15 cellular contexts compared by ENCODE assay signal in the genomic region with DNA sequence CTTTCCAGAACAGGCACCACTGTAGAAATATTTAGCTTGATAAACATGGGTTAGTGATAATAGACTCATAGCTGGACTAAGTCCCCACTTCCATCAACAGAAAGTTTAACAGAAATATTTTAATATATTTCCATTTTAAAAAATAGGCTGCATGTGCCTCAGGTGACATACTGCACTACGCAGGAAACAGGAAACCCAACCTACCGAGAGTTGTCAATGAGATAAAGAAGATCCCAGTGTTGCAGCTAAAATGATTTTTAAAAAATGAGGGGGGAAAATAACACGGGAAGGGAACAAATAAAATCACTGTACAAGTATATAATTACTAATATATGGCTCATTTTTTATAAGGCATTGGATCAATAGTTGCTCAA.
DNase-seq lines count a peak whose midpoint lies in the region; ATAC-seq and TF ChIP-seq lines count a peak whose summit lies in the region.
"Had no signal": no experiment of that assay in that cellular context is flagged by ENCODE, and none has a peak within 500 bp of the region (broad histone marks: within the 10 kb centered on the region; RNA-seq: fewer than 3 reads in every experiment).

No MANE protein-coding gene starts in this region.

- no peaks in the 10 kb centered on the region for H4K20me1 ChIP-seq in smooth muscle cell (ENCODE audit: low read depth)

- H2BK5ac ChIP-seq in mesendoderm (ENCODE audit: low read length): no peak overlapping the region

- H3K27me3 Mint-ChIP-seq in activated CD4-positive, alpha-beta T cell treated with anti-CD3 and anti-CD28 coated beads, Interleukin-2, amount 10 ng/mL, durations not matched to agents 7 days and 5 days: no peaks in the 10 kb centered on the region
- no peaks in the 10 kb centered on the region for H3K27me3 Mint-ChIP-seq in activated naive CD8-positive, alpha-beta T cell treated with anti-CD3 and anti-CD28 coated beads, Interleukin-2, amount 50 U/mL, for 24 hours

- no peaks in the 10 kb centered on the region for H3K9me3 ChIP-seq in smooth muscle cell (replicated peaks; ENCODE audit: low read depth)
- H3K9me3 ChIP-seq: A549 had no signal

- H4K8ac ChIP-seq in mesendoderm (ENCODE audit: low read depth, low read length): no peak overlapping the region

- H3K4me1 Mint-ChIP-seq in activated CD4-positive, alpha-beta T cell treated with anti-CD3 and anti-CD28 coated beads, Interleukin-2, amount 10 ng/mL, durations not matched to agents 7 days and 5 days: peaks cover 40% of the 10 kb centered on the region
- peaks cover 25% of the 10 kb centered on the region for H3K4me1 Mint-ChIP-seq in activated naive CD8-positive, alpha-beta T cell treated with anti-CD3 and anti-CD28 coated beads, Interleukin-2, amount 50 U/mL, for 24 hours

- no peak overlapping the region for H3K56ac ChIP-seq in mesendoderm (ENCODE audit: low read length)

- POLR2A ChIA-PET in activated CD4-positive, alpha-beta T cell treated with anti-CD3 and anti-CD28 coated beads, Interleukin-2, amount 10 ng/mL, durations not matched to agents 7 days and 5 days (lab: Charles Lee): interaction anchor here (1.2 kb wide), 1 partner anchor 17 kb away, joined by 3 read pairs; no protein-coding TSS in a partner anchor

- no peak for TF ChIP-seq CTCF in smooth muscle cell (IDR thresholded peaks at IDR 0.05; ENCODE audit: borderline replicate concordance, insufficient read depth, poor library complexity, severe bottlenecking)

- H3K4me2 ChIP-seq in smooth muscle cell (peak overlapping the region; percentile 42), mesendoderm (ENCODE audit: low read length) (no peak overlapping the region)
- H3K4me2 ChIP-seq: A549 had no signal

- no peak overlapping the region for H3K4ac ChIP-seq in mesendoderm (ENCODE audit: low read depth, low read length)

- ATAC-seq in HG03159 (IDR thresholded peaks at IDR 0.05; ENCODE audit: unreplicated experiment): peak; percentile 5
- no peak for ATAC-seq in activated naive CD8-positive, alpha-beta T cell treated with anti-CD3 and anti-CD28 coated beads, Interleukin-2, amount 50 U/mL, for 24 hours
- ATAC-seq: A549 had no signal

- no peak overlapping the region for H2BK15ac ChIP-seq in mesendoderm (replicated peaks; ENCODE audit: low read depth)

- CTCF ChIA-PET in activated CD4-positive, alpha-beta T cell treated with anti-CD3 and anti-CD28 coated beads, Interleukin-2, amount 10 ng/mL, durations not matched to agents 7 days and 5 days (lab: Charles Lee): interaction anchor here (1.0 to 2.4 kb wide), 8 partner anchors 13 to 148 kb away, joined by 3 to 12 read pairs (median 4); no protein-coding TSS in a partner anchor

- H3K79me2 ChIP-seq in smooth muscle cell (ENCODE audit: low read depth) (no peaks in the 10 kb centered on the region), mesendoderm (ENCODE audit: control insufficient read depth, insufficient read depth, low read length) (no peaks in the 10 kb centered on the region)
- H3K79me2 ChIP-seq: parathyroid adenoma had no signal

- peak overlapping the region; percentile 6 for H3K27ac ChIP-seq in smooth muscle cell (ENCODE audit: low read depth)
- no peak overlapping the region for H3K27ac ChIP-seq in mesendoderm (ENCODE audit: low read depth, low read length)
- H3K27ac ChIP-seq: A549, HL-60, parathyroid adenoma had no signal

- H3K4me3 ChIP-seq in smooth muscle cell (no peak overlapping the region), mesendoderm (ENCODE audit: low read length) (no peak overlapping the region)
- H3K4me3 ChIP-seq: A549 had no signal

- H2AK5ac ChIP-seq in mesendoderm (ENCODE audit: low read length): no peak overlapping the region

- peaks cover 3% of the 10 kb centered on the region for H3K36me3 Mint-ChIP-seq in activated CD4-positive, alpha-beta T cell treated with anti-CD3 and anti-CD28 coated beads, Interleukin-2, amount 10 ng/mL, durations not matched to agents 7 days and 5 days (ENCODE audit: low read depth)
- H3K36me3 Mint-ChIP-seq in activated naive CD8-positive, alpha-beta T cell treated with anti-CD3 and anti-CD28 coated beads, Interleukin-2, amount 50 U/mL, for 24 hours (ENCODE audit: low read depth): peaks cover 15% of the 10 kb centered on the region

- H3K36me3 ChIP-seq in smooth muscle cell (ENCODE audit: low read depth): peaks cover 8% of the 10 kb centered on the region
- H3K36me3 ChIP-seq in mesendoderm (ENCODE audit: control insufficient read depth, insufficient read depth, low read length): no peaks in the 10 kb centered on the region

- peak overlapping the region; percentile 82 for H3K4me3 Mint-ChIP-seq in activated CD4-positive, alpha-beta T cell treated with anti-CD3 and anti-CD28 coated beads, Interleukin-2, amount 10 ng/mL, durations not matched to agents 7 days and 5 days
- H3K4me3 Mint-ChIP-seq in activated naive CD8-positive, alpha-beta T cell treated with anti-CD3 and anti-CD28 coated beads, Interleukin-2, amount 50 U/mL, for 24 hours: peak overlapping the region; percentile 92
- H3K4me3 Mint-ChIP-seq: H9 had no signal

- peak overlapping the region; percentile 99 for H3K27ac Mint-ChIP-seq in activated CD4-positive, alpha-beta T cell treated with anti-CD3 and anti-CD28 coated beads, Interleukin-2, amount 10 ng/mL, durations not matched to agents 7 days and 5 days
- H3K27ac Mint-ChIP-seq in activated naive CD8-positive, alpha-beta T cell treated with anti-CD3 and anti-CD28 coated beads, Interleukin-2, amount 50 U/mL, for 24 hours: peak overlapping the region; percentile 95

- H3K18ac ChIP-seq in mesendoderm (ENCODE audit: low read length): no peak overlapping the region

- DNase-seq in activated CD4-positive, alpha-beta T cell treated with anti-CD3 and anti-CD28 coated beads, Interleukin-2, amount 10 ng/mL, durations not matched to agents 7 days and 5 days: peak; percentile 35
- no peak for DNase-seq in activated CD4-positive, alpha-beta T cell treated with anti-CD3 and anti-CD28 coated beads for 48 hours
- DNase-seq in activated naive CD8-positive, alpha-beta T cell treated with anti-CD3 and anti-CD28 coated beads, Interleukin-2, amount 50 U/mL, for 24 hours: no peak
- no peak for DNase-seq in smooth muscle cell (lab: John Stamatoyannopoulos, UW; ENCODE audit: unreplicated experiment)
- no peak for DNase-seq in GDM1 (lab: John Stamatoyannopoulos, UW)
- DNase-seq in mesendoderm: no peak
- DNase-seq in stimulated activated CD4-positive, alpha-beta T cell treated with anti-CD3 and anti-CD28 coated beads, Interleukin-15, amount 100 ng/mL, for 24 hours: no peak
- DNase-seq: activated CD8-positive, alpha-beta memory T cell treated with anti-CD3 and anti-CD28 coated beads, Interleukin-2, amount 50 U/mL, for 4 hours; EL; H9; NCI-H1105 had no signal

- no peak overlapping the region for H3K23ac ChIP-seq in mesendoderm (ENCODE audit: low read length)

- no peak overlapping the region for H2AFZ ChIP-seq in smooth muscle cell (ENCODE audit: low read depth)
- H2AFZ ChIP-seq: parathyroid adenoma had no signal

- no peak overlapping the region for H4K5ac ChIP-seq in mesendoderm (ENCODE audit: low read length)

- H2BK120ac ChIP-seq in mesendoderm (ENCODE audit: low read depth, low read length): no peak overlapping the region

- H3K79me1 ChIP-seq in mesendoderm (ENCODE audit: low read length): no peaks in the 10 kb centered on the region

- H3K9me3 Mint-ChIP-seq in activated CD4-positive, alpha-beta T cell treated with anti-CD3 and anti-CD28 coated beads, Interleukin-2, amount 10 ng/mL, durations not matched to agents 7 days and 5 days: no peaks in the 10 kb centered on the region
- no peaks in the 10 kb centered on the region for H3K9me3 Mint-ChIP-seq in activated naive CD8-positive, alpha-beta T cell treated with anti-CD3 and anti-CD28 coated beads, Interleukin-2, amount 50 U/mL, for 24 hours
- H3K9me3 Mint-ChIP-seq: H9 had no signal

- WGBS in smooth muscle cell (ENCODE audit: low lambda C conversion rate): 91% methylated on average over 3 of the region's 3 CpGs
- no CpG with 5 or more reads among the region's 3 CpGs for WGBS in mesendoderm (ENCODE audit: extremely low coverage, insufficient coverage, low lambda C conversion rate)

- H3K27me3 ChIP-seq in smooth muscle cell (ENCODE audit: low read depth) (no peaks in the 10 kb centered on the region), mesendoderm (ENCODE audit: insufficient read depth, low read length, poor library complexity) (no peaks in the 10 kb centered on the region)

- no peaks in the 10 kb centered on the region for H3F3A ChIP-seq in smooth muscle cell (ENCODE audit: low read depth)

- H3K4me1 ChIP-seq in smooth muscle cell (ENCODE audit: low read depth) (peaks cover 5% of the 10 kb centered on the region), mesendoderm (ENCODE audit: control insufficient read depth, low read depth, low read length) (peaks cover 5% of the 10 kb centered on the region)
- H3K4me1 ChIP-seq: A549, parathyroid adenoma had no signal

- H3K9ac ChIP-seq in smooth muscle cell (ENCODE audit: low read depth) (no peak overlapping the region), mesendoderm (ENCODE audit: low read length) (no peak overlapping the region)
- H3K9ac ChIP-seq: parathyroid adenoma had no signal
